7 cellular contexts compared by ENCODE assay signal in genomic region chr1:150613061-150613920, GRCh38. TPM values are rescaled to one million over a fixed set of nuclear protein-coding genes. Genes with fewer than 3 reads are reported as not detected.
DNase-seq lines count a peak whose midpoint lies in the region; ATAC-seq, FAIRE-seq and TF ChIP-seq lines count a peak whose summit lies in the region.

No MANE protein-coding gene starts in this region.

- DNase-seq in GM12891 (ENCODE audit: insufficient read length, low spot score) = no peak
- DNase-seq in RPMI8226 = peak; percentile 91
- peak; percentile 62 for DNase-seq in hepatic stellate cell (ENCODE audit: low spot score)
- peak; percentile 44 for DNase-seq in stimulated activated CD4-positive, alpha-beta T cell treated with anti-CD3 and anti-CD28 coated beads, Interleukin-4, amount 100 ng/mL, for 1 hour

- peak overlapping the region; percentile 95 for H3K27ac ChIP-seq in adipose tissue (ENCODE audit: low read depth, low read length)

- no peak for TF ChIP-seq POLR2A in GM12891 (IDR thresholded peaks at IDR 0.05; ENCODE audit: low read depth, low read length)

- ATAC-seq in HG03442 (IDR thresholded peaks at IDR 0.05; ENCODE audit: unreplicated experiment) (peak; percentile 47), HG02938 (IDR thresholded peaks at IDR 0.05; ENCODE audit: unreplicated experiment) (no peak)

- peak; percentile 68 for FAIRE-seq in GM12891 (lab: Jason Lieb, UNC)

- WGBS in adipose tissue, 3 donors = 31 to 60% (median 38%) methylated on average over 12 of the region's 12 CpGs

TF ChIP-seq in GM12891, 5 proteins besides CTCF, POLR2A, EP300 and RAD21:
- TF ChIP-seq SPI1 (IDR thresholded peaks at IDR 0.05; ENCODE audit: low read depth, low read length) (peak; percentile 92), PAX5 (IDR thresholded peaks at IDR 0.05; ENCODE audit: insufficient read depth, low read length, severe bottlenecking) (no peak), POLR2AphosphoS5 (IDR thresholded peaks at IDR 0.05; ENCODE audit: low read depth, low read length) (no peak), POU2F2 (IDR thresholded peaks at IDR 0.05; ENCODE audit: low read depth, low read length) (0 out of 2 replicates have a peak, but pooled peaks have one; percentile 39), TAF1 (IDR thresholded peaks at IDR 0.05; ENCODE audit: low read depth, low read length) (no peak)

RNA-seq across cellular contexts. Expression of gene ENSA, which starts 16.1 kb away (rescaled TPM):
- polyA plus RNA-seq in GM12891 (2012; ENCODE audit: low read depth, missing spikeins) = 196 TPM
- 100 to 1,000 TPM in 2 of 3 donors, 10 to 100 TPM in 1; 49.0 to 133 (median 107) TPM for polyA plus RNA-seq in adipose tissue

RNA-seq across cellular contexts. Expression of gene MCL1, which starts 33.9 kb away (rescaled TPM):
- 123 TPM for polyA plus RNA-seq in GM12891 (2012; ENCODE audit: low read depth, missing spikeins)
- 100 to 1,000 TPM in 2 of 3 donors, 10 to 100 TPM in 1; 98.6 to 386 (median 314) TPM for polyA plus RNA-seq in adipose tissue
